Comparison of ENCODE assay signal across 8 cellular contexts in the genomic region with DNA sequence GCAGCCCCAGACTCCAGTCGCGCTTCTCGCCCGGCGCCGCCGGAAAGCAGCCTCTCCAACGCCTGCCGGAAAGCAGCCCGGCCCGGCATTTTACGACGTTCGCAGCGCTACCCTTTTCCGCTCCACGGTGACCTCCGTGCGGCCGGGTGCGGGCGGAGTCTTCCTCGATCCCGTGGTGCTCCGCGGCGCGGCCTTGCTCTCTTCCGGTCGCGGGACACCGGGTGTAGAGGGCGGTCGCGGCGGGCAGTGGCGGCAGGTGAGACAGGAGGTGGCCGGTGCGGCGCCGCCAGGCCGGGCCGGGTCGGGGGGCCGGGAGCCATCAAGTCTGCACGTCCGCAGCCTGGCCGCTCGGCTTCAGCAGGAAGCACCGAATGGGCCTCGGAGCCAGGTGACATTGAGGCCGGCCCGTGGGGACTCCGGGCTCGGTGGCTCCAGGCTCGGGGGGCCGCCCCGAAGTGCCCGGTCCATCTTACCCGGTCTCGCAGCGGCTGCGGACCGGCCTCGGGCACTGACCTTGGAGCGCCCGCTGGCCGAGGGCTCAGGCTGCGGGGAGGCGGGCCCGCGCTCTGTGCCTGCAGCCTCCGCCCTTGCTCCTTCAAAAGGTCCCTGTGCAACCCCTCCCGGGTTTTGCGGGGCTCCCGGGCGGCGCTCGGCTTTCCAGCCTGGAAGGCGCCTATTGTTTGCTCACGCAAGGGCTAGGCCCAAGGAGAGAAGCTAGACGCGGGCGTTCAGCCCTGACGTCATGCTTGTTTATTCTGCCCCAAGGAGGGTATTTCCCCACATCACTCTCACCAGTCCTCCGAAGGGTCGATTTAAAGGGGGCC. TPM values are rescaled to one million over a fixed set of nuclear protein-coding genes. Genes with fewer than 3 reads are reported as not detected.
DNase-seq lines count a peak whose midpoint lies in the region; ATAC-seq and TF ChIP-seq lines count a peak whose summit lies in the region.

A gene (plus strand): TSS at position 199 of the 824 bp plus-strand sequence. CDS start 1,511 bp downstream, outside the sequence.
A gene (minus strand): TSS at position 48 of the 824 bp plus-strand sequence. CDS start 249 bp downstream, outside the sequence.

- peaks cover 0 to 2% (median 0%) of the 10 kb centered on the region in 11 donors for H3K9me3 Mint-ChIP-seq in naive thymus-derived CD4-positive, alpha-beta T cell
- H3K9me3 Mint-ChIP-seq in stimulated activated memory B cell treated with anti-CD40 and anti-IgM and Interleukin-4, amounts not matched to agents 10 μg/mL and 1 μg/mL and 100 μg/mL, for 72 hours, result no peaks in the 10 kb centered on the region

- peaks cover 25% of the 10 kb centered on the region for H3K36me3 ChIP-seq in fibroblast of lung (ENCODE audit: control insufficient read depth, insufficient read depth, low read length)
- H3K36me3 ChIP-seq in naive thymus-derived CD4-positive, alpha-beta T cell (ENCODE audit: control insufficient read depth in 2 of 3, insufficient read depth in 3 of 3, low read length in 3 of 3), result peaks cover 0 to 69% (median 3%) of the 10 kb centered on the region in 3 experiments

- H3K36me3 Mint-ChIP-seq in naive thymus-derived CD4-positive, alpha-beta T cell, result peaks cover 29 to 49% (median 32%) of the 10 kb centered on the region in 5 donors
- peaks cover 51% of the 10 kb centered on the region for H3K36me3 Mint-ChIP-seq in stimulated activated memory B cell treated with anti-CD40 and anti-IgM and Interleukin-4, amounts not matched to agents 10 μg/mL and 1 μg/mL and 100 μg/mL, for 72 hours

- ATAC-seq in naive thymus-derived CD4-positive, alpha-beta T cell, result peak; percentile 92
- ATAC-seq in stimulated activated memory B cell treated with anti-CD40 and anti-IgM and Interleukin-4, amounts not matched to agents 10 μg/mL and 1 μg/mL and 100 μg/mL, for 72 hours, result peak; percentile 97

- peaks cover 37 to 78% (median 68%) of the 10 kb centered on the region in 7 donors for H3K4me1 Mint-ChIP-seq in naive thymus-derived CD4-positive, alpha-beta T cell
- peaks cover 62% of the 10 kb centered on the region for H3K4me1 Mint-ChIP-seq in stimulated activated memory B cell treated with anti-CD40 and anti-IgM and Interleukin-4, amounts not matched to agents 10 μg/mL and 1 μg/mL and 100 μg/mL, for 72 hours

- H3K4me3 Mint-ChIP-seq in naive thymus-derived CD4-positive, alpha-beta T cell, result peak within 1 kb of the TSS; percentile 86 to 94 (median 90)
- peak within 1 kb of the TSS; percentile 94 for H3K4me3 Mint-ChIP-seq in stimulated activated memory B cell treated with anti-CD40 and anti-IgM and Interleukin-4, amounts not matched to agents 10 μg/mL and 1 μg/mL and 100 μg/mL, for 72 hours

- POLR2A ChIA-PET in naive thymus-derived CD4-positive, alpha-beta T cell (lab: Charles Lee), result interaction anchor here (0.7 kb wide), 1 partner anchor 124 kb away, joined by 3 read pairs; no protein-coding TSS in a partner anchor

- no peaks in the 10 kb centered on the region for H3K9me3 ChIP-seq in fibroblast of lung (ENCODE audit: control insufficient read depth, insufficient read depth, low read depth, low read length)
- no peaks in the 10 kb centered on the region for H3K9me3 ChIP-seq in naive thymus-derived CD4-positive, alpha-beta T cell (ENCODE audit: control insufficient read depth in 2 of 3, low read length in 3 of 3)

- intact Hi-C loops in naive thymus-derived CD4-positive, alpha-beta T cell (cut with micrococcal nuclease), result loop anchor here (1.0 to 5.0 kb wide), 13 partner anchors 9 to 772 kb away; a partner anchor contains a TSS

- H3K4me1 ChIP-seq in fibroblast of lung (ENCODE audit: control insufficient read depth, extremely low read depth, insufficient read depth, low read length), result peaks cover 3% of the 10 kb centered on the region
- peaks cover 18 to 26% of the 10 kb centered on the region in 2 donors for H3K4me1 ChIP-seq in naive thymus-derived CD4-positive, alpha-beta T cell (ENCODE audit: control insufficient read depth in 2 of 2, insufficient read depth in 2 of 2, low read length in 2 of 2)

- no peaks in the 10 kb centered on the region for H3K27me3 Mint-ChIP-seq in naive thymus-derived CD4-positive, alpha-beta T cell
- H3K27me3 Mint-ChIP-seq in stimulated activated memory B cell treated with anti-CD40 and anti-IgM and Interleukin-4, amounts not matched to agents 10 μg/mL and 1 μg/mL and 100 μg/mL, for 72 hours, result no peaks in the 10 kb centered on the region

- CTCF ChIA-PET in naive thymus-derived CD4-positive, alpha-beta T cell (lab: Charles Lee), result no interaction called here

- peak within 1 kb of the TSS; percentile 78 for H3K27ac ChIP-seq in fibroblast of lung (ENCODE audit: insufficient read depth, low read length)
- H3K27ac ChIP-seq in naive thymus-derived CD4-positive, alpha-beta T cell (ENCODE audit: low read depth, low read length), result peak within 1 kb of the TSS; percentile 99

- peak within 1 kb of the TSS; percentile 96 for H3K4me2 ChIP-seq in fibroblast of lung (ENCODE audit: extremely low read depth, insufficient read depth, low read length)

- H3K79me2 ChIP-seq in fibroblast of lung (ENCODE audit: control insufficient read depth, insufficient read depth, low read length), result peaks cover 70% of the 10 kb centered on the region

- peak within 1 kb of the TSS; percentile 73 to 98 (median 85) for H3K4me3 ChIP-seq in fibroblast of lung (replicated peaks in 1 of 4; ENCODE audit: control extremely low read depth in 1 of 4, insufficient read depth in 1 of 4, low read depth in 3 of 4, low read length in 4 of 4)
- peak within 1 kb of the TSS; percentile 81 for H3K4me3 ChIP-seq in naive thymus-derived CD4-positive, alpha-beta T cell (ENCODE audit: low read length)

- no peak for TF ChIP-seq CTCF in fibroblast of lung (conservative IDR thresholded peaks at IDR 0.05 in 1 of 2, IDR thresholded peaks at IDR 0.05 in 1 of 2; ENCODE audit: low read depth in 1 of 2, low read length in 2 of 2)

- H3K9ac ChIP-seq in fibroblast of lung (ENCODE audit: insufficient read depth, low read length), result peak within 1 kb of the TSS; percentile 85

- DNase-seq in EH (ENCODE audit: low read depth), result peak; percentile 92
- DNase-seq in GOT3 (lab: John Stamatoyannopoulos, UW), result peak; percentile 80
- DNase-seq in LHCN-M2 (ENCODE audit: low read depth), result peak; percentile 90
- peak; percentile 91 for DNase-seq in RPMI8226
- peak; percentile 81 to 85 for DNase-seq in activated T-helper 1 cell treated with anti-CD3 and anti-CD28 coated beads, Interleukin-2, amount 50 U/mL, for 16 hours (ENCODE audit: low read depth in 1 of 2, low spot score in 1 of 2)
- peak; percentile 93 to 94 for DNase-seq in fibroblast of lung (ENCODE audit: low read depth in 2 of 2)
- peak; percentile 86 to 95 (median 90) for DNase-seq in naive thymus-derived CD4-positive, alpha-beta T cell

- H3K27ac Mint-ChIP-seq in naive thymus-derived CD4-positive, alpha-beta T cell, result peak within 1 kb of the TSS; percentile 90 to 98 (median 95)
- H3K27ac Mint-ChIP-seq in stimulated activated memory B cell treated with anti-CD40 and anti-IgM and Interleukin-4, amounts not matched to agents 10 μg/mL and 1 μg/mL and 100 μg/mL, for 72 hours, result peak within 1 kb of the TSS; percentile 97

- no peaks in the 10 kb centered on the region for H3K27me3 ChIP-seq in fibroblast of lung (ENCODE audit: control insufficient read depth, insufficient read depth, low read length)
- no peaks in the 10 kb centered on the region for H3K27me3 ChIP-seq in naive thymus-derived CD4-positive, alpha-beta T cell (ENCODE audit: control insufficient read depth in 2 of 2, insufficient read depth in 2 of 2, low read length in 2 of 2)

- no peaks in the 10 kb centered on the region for H4K20me1 ChIP-seq in fibroblast of lung (ENCODE audit: control insufficient read depth, extremely low read depth, insufficient read depth, low read length)

- no peak within 1 kb of the TSS for H2AFZ ChIP-seq in fibroblast of lung (ENCODE audit: low read length)

RNA-seq across cellular contexts. Expression of the first gene that starts in this region (rescaled TPM):
- total RNA-seq in LHCN-M2 (2014; rRNA removed) (367 and 373 TPM in 2 replicates), fibroblast of lung (442 and 484 TPM in 2 replicates)
- polyA plus RNA-seq in LHCN-M2 (2012), result 781 TPM
- 597 and 653 TPM in 2 replicates for polyA plus RNA-seq in fibroblast of lung
- 682 and 746 TPM in 2 replicates for polyA plus RNA-seq in fibroblast of lung (2012)
- polyA minus RNA-seq in fibroblast of lung (ENCODE audit: low replicate concordance), result 141 and 213 TPM in 2 replicates
- total RNA-seq in naive thymus-derived CD4-positive, alpha-beta T cell, result 100 to 1,000 TPM; 479 to 692 (median 661) TPM
- 1,000 to 10,000 TPM; 1,296 to 1,303 TPM for polyA plus RNA-seq in naive thymus-derived CD4-positive, alpha-beta T cell

RNA-seq across cellular contexts. Expression of the second gene that starts in this region (rescaled TPM):
- total RNA-seq in LHCN-M2 (2014; rRNA removed) (50.1 and 62.1 TPM in 2 replicates), fibroblast of lung (22.6 and 25.1 TPM in 2 replicates)
- 30.2 TPM for polyA plus RNA-seq in LHCN-M2 (2012)
- 25.9 and 35.1 TPM in 2 replicates for polyA plus RNA-seq in fibroblast of lung
- polyA plus RNA-seq in fibroblast of lung (2012), result 21.4 and 32.5 TPM in 2 replicates
- 26.6 and 103 TPM in 2 replicates for polyA minus RNA-seq in fibroblast of lung (ENCODE audit: low replicate concordance)
- 10 to 100 TPM; 22.4 to 31.8 (median 28.7) TPM for total RNA-seq in naive thymus-derived CD4-positive, alpha-beta T cell
- polyA plus RNA-seq in naive thymus-derived CD4-positive, alpha-beta T cell, result 10 to 100 TPM; 24.8 to 26.1 TPM

Comparison
In these comparisons a context has a peak if more than half of its experiments do, and no peak if none do; other contexts are left out.
1. Peak in every context shown above with its lines: DNase-seq, ATAC-seq, H3K4me3 ChIP-seq and H3K27ac ChIP-seq.